In the genomic region with DNA sequence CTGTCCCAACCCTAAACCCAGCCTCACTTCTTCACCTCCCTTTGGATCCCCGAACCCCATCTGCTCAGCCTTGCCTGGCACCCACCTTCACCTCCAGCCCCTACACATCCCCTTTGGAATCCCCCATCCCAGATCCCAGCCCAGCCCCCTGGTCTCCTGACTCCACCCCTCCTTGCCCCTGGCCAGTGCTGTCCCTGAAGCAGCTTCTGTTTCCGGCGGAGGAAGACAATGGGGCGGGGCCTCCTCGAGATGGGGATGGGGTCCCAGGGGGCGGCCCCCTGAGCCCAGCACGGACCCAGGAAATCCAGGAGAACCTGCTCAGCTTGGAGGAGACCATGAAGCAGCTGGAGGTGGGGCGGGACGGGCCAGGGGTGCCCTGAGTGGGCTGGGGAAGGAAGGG, we compare ENCODE assay signal across 27 cellular contexts. TPM values are rescaled to one million over a fixed set of nuclear protein-coding genes. Genes with fewer than 3 reads are reported as not detected.
A peak's percentile ranks its signal among the peaks of the same experiment; 100 is the strongest.
DNase-seq lines count a peak whose midpoint lies in the region; ATAC-seq and TF ChIP-seq lines count a peak whose summit lies in the region.
"Had no signal": no experiment of that assay in that cellular context is flagged by ENCODE, and none has a peak within 500 bp of the region (broad histone marks: within the 10 kb centered on the region; RNA-seq: fewer than 3 reads in every experiment).

No MANE protein-coding gene starts in this region.

- H3K27me3 Mint-ChIP-seq in CD8-positive, alpha-beta memory T cell: peaks cover 0 to 2% of the 10 kb centered on the region in 2 donors
- H3K27me3 Mint-ChIP-seq in activated T-helper 2 cell treated with anti-CD3 and anti-CD28 coated beads, Interferon-gamma antibody, Interleukin-2, Interleukin-4, amounts not matched to agents 10 μg/mL and 5 μg/mL and 100 μg/mL, durations not matched to agents 14 hours and 24 hours and 36 hours (ENCODE audit: low read depth): peaks cover 6% of the 10 kb centered on the region
- H3K27me3 Mint-ChIP-seq in naive thymus-derived CD4-positive, alpha-beta T cell: peaks cover 0 to 9% (median 0%) of the 10 kb centered on the region in 5 donors
- H3K27me3 Mint-ChIP-seq in mesothelial cell of epicardium (ENCODE audit: low read depth): peaks cover 23% of the 10 kb centered on the region
- H3K27me3 Mint-ChIP-seq: stimulated activated memory B cell treated with anti-CD40 and anti-IgM and Interleukin-4, amounts not matched to agents 10 μg/mL and 1 μg/mL and 100 μg/mL, for 72 hours had no signal

- H3K4me3 Mint-ChIP-seq in CD8-positive, alpha-beta memory T cell: peak overlapping the region in 1 of 7 donors; percentile 56
- no peak overlapping the region for H3K4me3 Mint-ChIP-seq in activated T-helper 2 cell treated with anti-CD3 and anti-CD28 coated beads, Interferon-gamma antibody, Interleukin-2, Interleukin-4, amounts not matched to agents 10 μg/mL and 5 μg/mL and 100 μg/mL, durations not matched to agents 14 hours and 24 hours and 36 hours (ENCODE audit: low read depth)
- H3K4me3 Mint-ChIP-seq in naive thymus-derived CD4-positive, alpha-beta T cell: peak overlapping the region in 2 of 10 donors; percentile 32 to 48
- H3K4me3 Mint-ChIP-seq in mesothelial cell of epicardium: no peak overlapping the region
- H3K4me3 Mint-ChIP-seq: activated CD4-positive, alpha-beta memory T cell treated with anti-CD3 and anti-CD28 coated beads, Interleukin-2, amount 10 ng/mL, durations not matched to agents 7 days and 5 days; stimulated activated memory B cell treated with anti-CD40 and anti-IgM and Interleukin-4, amounts not matched to agents 10 μg/mL and 1 μg/mL and 100 μg/mL, for 72 hours had no signal

- DNase-seq in CD8-positive, alpha-beta memory T cell: no peak
- DNase-seq in H7 (peak; percentile 83), COR-L47 (lab: John Stamatoyannopoulos, UW) (no peak), mesothelial cell of epicardium (ENCODE audit: low spot score in 2 of 2, unreplicated experiment in 2 of 2) (no peak), DMS114 treated with DMSO at 0.1 percent for 48 hours (lab: John Stamatoyannopoulos, UW; ENCODE audit: unreplicated experiment) (no peak)
- DNase-seq in activated T-helper 2 cell treated with anti-CD3 and anti-CD28 coated beads, Interferon-gamma antibody, Interleukin-2, Interleukin-4, amounts not matched to agents 10 μg/mL and 5 μg/mL and 100 μg/mL, durations not matched to agents 14 hours and 24 hours and 36 hours (ENCODE audit: low spot score): no peak
- no peak for DNase-seq in naive thymus-derived CD4-positive, alpha-beta T cell
- DNase-seq: activated CD4-positive, alpha-beta memory T cell treated with anti-CD3 and anti-CD28 coated beads, Interleukin-2, amount 10 ng/mL, durations not matched to agents 7 days and 5 days; activated CD4-positive, CD25-positive, alpha-beta regulatory T cell; activated naive CD4-positive, alpha-beta T cell; head of caudate nucleus; Kasumi-1; kidney; NCI-H146; stimulated activated CD4-positive, alpha-beta T cell treated with anti-CD3 and anti-CD28 coated beads, Interleukin-12 subunit alpha, Interleukin-12 subunit beta, amount 100 ng/mL, for 4 hours; stimulated activated CD4-positive, alpha-beta T cell treated with anti-CD3 and anti-CD28 coated beads, Interleukin-4, amount 100 ng/mL, for 1 hour; T-helper 9 cell had no signal

- H3K27ac ChIP-seq in CD8-positive, alpha-beta memory T cell (ENCODE audit: low read depth, low read length): no peak overlapping the region
- H3K27ac ChIP-seq in naive thymus-derived CD4-positive, alpha-beta T cell (ENCODE audit: low read depth, low read length): no peak overlapping the region
- H3K27ac ChIP-seq: breast epithelium, neutrophil, prostate gland, suprapubic skin had no signal

- CTCF ChIA-PET in CD8-positive, alpha-beta memory T cell (lab: Charles Lee): interaction anchor here (0.9 to 7.6 kb wide), 4 partner anchors 17 to 46 kb away, joined by 3 to 53 read pairs (median 8); partner anchors contain the start of gene RPS19
- CTCF ChIA-PET in naive thymus-derived CD4-positive, alpha-beta T cell (lab: Charles Lee): interaction anchor here (0.6 kb wide), 1 partner anchor 16 kb away, joined by 3 read pairs; no protein-coding TSS in a partner anchor

- TF ChIP-seq CTCF in mesothelial cell of epicardium (IDR thresholded peaks at IDR 0.05; ENCODE audit: unreplicated experiment): no peak

- H3K36me3 Mint-ChIP-seq in CD8-positive, alpha-beta memory T cell: peaks cover 8 to 69% (median 20%) of the 10 kb centered on the region in 3 donors
- peaks cover 72% of the 10 kb centered on the region for H3K36me3 Mint-ChIP-seq in activated T-helper 2 cell treated with anti-CD3 and anti-CD28 coated beads, Interferon-gamma antibody, Interleukin-2, Interleukin-4, amounts not matched to agents 10 μg/mL and 5 μg/mL and 100 μg/mL, durations not matched to agents 14 hours and 24 hours and 36 hours (ENCODE audit: low read depth)
- peaks cover 0 to 50% (median 13%) of the 10 kb centered on the region in 5 donors for H3K36me3 Mint-ChIP-seq in naive thymus-derived CD4-positive, alpha-beta T cell
- peaks cover 23% of the 10 kb centered on the region for H3K36me3 Mint-ChIP-seq in mesothelial cell of epicardium

- H3K27ac Mint-ChIP-seq in CD8-positive, alpha-beta memory T cell: peak overlapping the region in 6 of 8 donors; percentile 9 to 56 (median 30)
- peak overlapping the region; percentile 31 for H3K27ac Mint-ChIP-seq in activated T-helper 2 cell treated with anti-CD3 and anti-CD28 coated beads, Interferon-gamma antibody, Interleukin-2, Interleukin-4, amounts not matched to agents 10 μg/mL and 5 μg/mL and 100 μg/mL, durations not matched to agents 14 hours and 24 hours and 36 hours
- H3K27ac Mint-ChIP-seq in naive thymus-derived CD4-positive, alpha-beta T cell: peak overlapping the region in 6 of 9 donors; percentile 51 to 85 (median 71)
- no peak overlapping the region for H3K27ac Mint-ChIP-seq in mesothelial cell of epicardium
- H3K27ac Mint-ChIP-seq: activated CD4-positive, alpha-beta memory T cell treated with anti-CD3 and anti-CD28 coated beads, Interleukin-2, amount 10 ng/mL, durations not matched to agents 7 days and 5 days; stimulated activated memory B cell treated with anti-CD40 and anti-IgM and Interleukin-4, amounts not matched to agents 10 μg/mL and 1 μg/mL and 100 μg/mL, for 72 hours had no signal

- POLR2A ChIA-PET in CD8-positive, alpha-beta memory T cell (lab: Charles Lee): interaction anchor here (0.9 to 4.7 kb wide), 3 partner anchors 16 to 36 kb away, joined by 3 to 36 read pairs (median 8); no protein-coding TSS in a partner anchor
- POLR2A ChIA-PET in naive thymus-derived CD4-positive, alpha-beta T cell (lab: Charles Lee): interaction anchor here (1.0 to 15.6 kb wide), 6 partner anchors 9 to 35 kb away, joined by 3 to 348 read pairs (median 6); partner anchors contain the start of gene ARHGEF1

- peaks cover 54% of the 10 kb centered on the region for H3K36me3 ChIP-seq in CD8-positive, alpha-beta memory T cell (ENCODE audit: insufficient read depth, low read length)
- H3K36me3 ChIP-seq in H7 (replicated peaks; ENCODE audit: control insufficient read depth, insufficient read depth, low read length): peaks cover 13% of the 10 kb centered on the region
- peaks cover 47 to 75% (median 54%) of the 10 kb centered on the region in 3 experiments for H3K36me3 ChIP-seq in naive thymus-derived CD4-positive, alpha-beta T cell (ENCODE audit: control insufficient read depth in 2 of 3, insufficient read depth in 3 of 3, low read length in 3 of 3)

- intact Hi-C loops in activated T-helper 2 cell treated with anti-CD3 and anti-CD28 coated beads, Interferon-gamma antibody, Interleukin-2, Interleukin-4, amounts not matched to agents 10 μg/mL and 5 μg/mL and 100 μg/mL, durations not matched to agents 14 hours and 24 hours and 36 hours (cut with micrococcal nuclease): no loop called here
- intact Hi-C loops in naive thymus-derived CD4-positive, alpha-beta T cell (cut with micrococcal nuclease): no loop called here

- H3K4me1 ChIP-seq in CD8-positive, alpha-beta memory T cell (ENCODE audit: insufficient read depth, low read length): peaks cover 19% of the 10 kb centered on the region
- H3K4me1 ChIP-seq in naive thymus-derived CD4-positive, alpha-beta T cell (ENCODE audit: control insufficient read depth in 2 of 2, insufficient read depth in 2 of 2, low read length in 2 of 2): peaks cover 0 to 26% of the 10 kb centered on the region in 2 donors
- H3K4me1 ChIP-seq: breast epithelium, suprapubic skin had no signal

- ATAC-seq in naive thymus-derived CD4-positive, alpha-beta T cell: no peak
- ATAC-seq: sciatic nerve; stimulated activated memory B cell treated with anti-CD40 and anti-IgM and Interleukin-4, amounts not matched to agents 10 μg/mL and 1 μg/mL and 100 μg/mL, for 72 hours had no signal

- no peaks in the 10 kb centered on the region for H3K27me3 ChIP-seq in CD8-positive, alpha-beta memory T cell (ENCODE audit: insufficient read depth, low read length, poor library complexity, severe bottlenecking)
- peaks cover 22% of the 10 kb centered on the region for H3K27me3 ChIP-seq in H7 (ENCODE audit: control insufficient read depth, insufficient read depth, low read length)
- no peaks in the 10 kb centered on the region for H3K27me3 ChIP-seq in naive thymus-derived CD4-positive, alpha-beta T cell (ENCODE audit: control insufficient read depth in 2 of 2, insufficient read depth in 2 of 2, low read length in 2 of 2)

- no peaks in the 10 kb centered on the region for H3K9me3 ChIP-seq in CD8-positive, alpha-beta memory T cell (ENCODE audit: low read length)
- no peaks in the 10 kb centered on the region for H3K9me3 ChIP-seq in naive thymus-derived CD4-positive, alpha-beta T cell (ENCODE audit: control insufficient read depth in 2 of 3, low read length in 3 of 3)
- H3K9me3 ChIP-seq: breast epithelium, neutrophil, prostate gland, suprapubic skin had no signal

- no peaks in the 10 kb centered on the region for H3K9me3 Mint-ChIP-seq in CD8-positive, alpha-beta memory T cell
- no peaks in the 10 kb centered on the region for H3K9me3 Mint-ChIP-seq in activated T-helper 2 cell treated with anti-CD3 and anti-CD28 coated beads, Interferon-gamma antibody, Interleukin-2, Interleukin-4, amounts not matched to agents 10 μg/mL and 5 μg/mL and 100 μg/mL, durations not matched to agents 14 hours and 24 hours and 36 hours
- H3K9me3 Mint-ChIP-seq in naive thymus-derived CD4-positive, alpha-beta T cell: peaks cover 0 to 4% (median 0%) of the 10 kb centered on the region in 11 donors
- no peaks in the 10 kb centered on the region for H3K9me3 Mint-ChIP-seq in mesothelial cell of epicardium
- H3K9me3 Mint-ChIP-seq: activated CD4-positive, alpha-beta memory T cell treated with anti-CD3 and anti-CD28 coated beads, Interleukin-2, amount 10 ng/mL, durations not matched to agents 7 days and 5 days; stimulated activated memory B cell treated with anti-CD40 and anti-IgM and Interleukin-4, amounts not matched to agents 10 μg/mL and 1 μg/mL and 100 μg/mL, for 72 hours had no signal

- H3K4me3 ChIP-seq in CD8-positive, alpha-beta memory T cell (ENCODE audit: low read length): no peak overlapping the region
- H3K4me3 ChIP-seq in H7 (ENCODE audit: insufficient read depth, low read depth, low read length): no peak overlapping the region
- H3K4me3 ChIP-seq in naive thymus-derived CD4-positive, alpha-beta T cell (ENCODE audit: low read length): no peak overlapping the region
- H3K4me3 ChIP-seq: breast epithelium, prostate gland, suprapubic skin had no signal

- peaks cover 39 to 73% (median 40%) of the 10 kb centered on the region in 3 donors for H3K4me1 Mint-ChIP-seq in CD8-positive, alpha-beta memory T cell
- H3K4me1 Mint-ChIP-seq in activated T-helper 2 cell treated with anti-CD3 and anti-CD28 coated beads, Interferon-gamma antibody, Interleukin-2, Interleukin-4, amounts not matched to agents 10 μg/mL and 5 μg/mL and 100 μg/mL, durations not matched to agents 14 hours and 24 hours and 36 hours (ENCODE audit: low read depth): peaks cover 6% of the 10 kb centered on the region
- H3K4me1 Mint-ChIP-seq in naive thymus-derived CD4-positive, alpha-beta T cell: peaks cover 26 to 54% (median 46%) of the 10 kb centered on the region in 7 donors
- no peaks in the 10 kb centered on the region for H3K4me1 Mint-ChIP-seq in mesothelial cell of epicardium

RNA-seq across cellular contexts. Expression of gene ERFL, which starts 22.0 kb away (rescaled TPM):
- total RNA-seq in CD8-positive, alpha-beta memory T cell: 1 to 10 TPM; 1.3 to 1.4 TPM
- not detected for polyA plus RNA-seq in CD8-positive, alpha-beta memory T cell
- total RNA-seq in H7 (2014; rRNA removed; shearing (Covaris generic)): 0.15 TPM in 1 of 2 replicates, not detected in the other
- total RNA-seq in activated T-helper 2 cell treated with anti-CD3 and anti-CD28 coated beads, Interferon-gamma antibody, Interleukin-2, Interleukin-4, amounts not matched to agents 10 μg/mL and 5 μg/mL and 100 μg/mL, durations not matched to agents 14 hours and 24 hours and 36 hours: 2.1 and 2.3 TPM in 2 replicates
- total RNA-seq in naive thymus-derived CD4-positive, alpha-beta T cell: 10 to 100 TPM in 2 of 5 experiments, 1 to 10 TPM in 3; 3.0 to 15.0 (median 8.0) TPM
- not detected for polyA plus RNA-seq in naive thymus-derived CD4-positive, alpha-beta T cell
- total RNA-seq in mesothelial cell of epicardium: 0.49 to 0.67 TPM (median 0.59 TPM) in 3 replicates
- total RNA-seq: epithelial cell of proximal tubule, H4, NCI-H460, urinary bladder had no signal

RNA-seq across cellular contexts. Expression of gene ARHGEF1, which starts 23.3 kb away (rescaled TPM):
- total RNA-seq in CD8-positive, alpha-beta memory T cell: 100 to 1,000 TPM; 295 to 312 TPM
- 350 TPM for polyA plus RNA-seq in CD8-positive, alpha-beta memory T cell
- total RNA-seq in H7 (2014; rRNA removed; shearing (Covaris generic)): 34.3 and 40.7 TPM in 2 replicates
- 340 and 353 TPM in 2 replicates for total RNA-seq in activated T-helper 2 cell treated with anti-CD3 and anti-CD28 coated beads, Interferon-gamma antibody, Interleukin-2, Interleukin-4, amounts not matched to agents 10 μg/mL and 5 μg/mL and 100 μg/mL, durations not matched to agents 14 hours and 24 hours and 36 hours
- 1,000 to 10,000 TPM in 4 of 5 experiments, 100 to 1,000 TPM in 1; 662 to 1,236 (median 1,141) TPM for total RNA-seq in naive thymus-derived CD4-positive, alpha-beta T cell
- 100 to 1,000 TPM; 184 to 367 TPM for polyA plus RNA-seq in naive thymus-derived CD4-positive, alpha-beta T cell
- total RNA-seq in mesothelial cell of epicardium: 78.8 to 83.9 TPM (median 82.4 TPM) in 3 replicates

RNA-seq across cellular contexts. Expression of gene CD79A, which starts 29.2 kb away (rescaled TPM):
- 1 to 10 TPM; 1.3 to 2.2 TPM for total RNA-seq in CD8-positive, alpha-beta memory T cell
- polyA plus RNA-seq in CD8-positive, alpha-beta memory T cell: 9.4 TPM
- total RNA-seq in H7 (2014; rRNA removed; shearing (Covaris generic)): 0.55 TPM in 1 of 2 replicates, not detected in the other
- 0.67 and 0.84 TPM in 2 replicates for total RNA-seq in activated T-helper 2 cell treated with anti-CD3 and anti-CD28 coated beads, Interferon-gamma antibody, Interleukin-2, Interleukin-4, amounts not matched to agents 10 μg/mL and 5 μg/mL and 100 μg/mL, durations not matched to agents 14 hours and 24 hours and 36 hours
- 10 to 100 TPM in 1 of 5 experiments, 1 to 10 TPM in 4; 2.6 to 27.9 (median 2.8) TPM for total RNA-seq in naive thymus-derived CD4-positive, alpha-beta T cell
- 10 to 100 TPM in 1 of 2 donors, 1 to 10 TPM in 1; 9.6 to 16.8 TPM for polyA plus RNA-seq in naive thymus-derived CD4-positive, alpha-beta T cell
- 0.43 to 0.62 TPM (median 0.58 TPM) in 3 replicates for total RNA-seq in mesothelial cell of epicardium
- total RNA-seq: epithelial cell of proximal tubule, H4, NCI-H460 had no signal

RNA-seq across cellular contexts. Expression of gene RPS19, which starts 46.2 kb away (rescaled TPM):
- total RNA-seq in CD8-positive, alpha-beta memory T cell: 1,000 to 10,000 TPM; 3,036 to 3,142 TPM
- 6,195 TPM for polyA plus RNA-seq in CD8-positive, alpha-beta memory T cell
- 2,022 and 3,019 TPM in 2 replicates for total RNA-seq in H7 (2014; rRNA removed; shearing (Covaris generic))
- total RNA-seq in activated T-helper 2 cell treated with anti-CD3 and anti-CD28 coated beads, Interferon-gamma antibody, Interleukin-2, Interleukin-4, amounts not matched to agents 10 μg/mL and 5 μg/mL and 100 μg/mL, durations not matched to agents 14 hours and 24 hours and 36 hours: 2,928 and 2,943 TPM in 2 replicates
- 1,000 to 10,000 TPM; 2,739 to 3,712 (median 3,396) TPM for total RNA-seq in naive thymus-derived CD4-positive, alpha-beta T cell
- 1,000 to 10,000 TPM; 6,645 to 7,822 TPM for polyA plus RNA-seq in naive thymus-derived CD4-positive, alpha-beta T cell
- 2,197 to 2,288 TPM (median 2,263 TPM) in 3 replicates for total RNA-seq in mesothelial cell of epicardium

RNA-seq across cellular contexts. Expression of gene RABAC1, which starts 52.9 kb away (rescaled TPM):
- 10 to 100 TPM; 74.7 to 83.3 TPM for total RNA-seq in CD8-positive, alpha-beta memory T cell
- 220 TPM for polyA plus RNA-seq in CD8-positive, alpha-beta memory T cell
- 140 and 163 TPM in 2 replicates for total RNA-seq in H7 (2014; rRNA removed; shearing (Covaris generic))
- total RNA-seq in activated T-helper 2 cell treated with anti-CD3 and anti-CD28 coated beads, Interferon-gamma antibody, Interleukin-2, Interleukin-4, amounts not matched to agents 10 μg/mL and 5 μg/mL and 100 μg/mL, durations not matched to agents 14 hours and 24 hours and 36 hours: 54.0 and 57.6 TPM in 2 replicates
- 10 to 100 TPM; 70.4 to 90.9 (median 78.1) TPM for total RNA-seq in naive thymus-derived CD4-positive, alpha-beta T cell
- 100 to 1,000 TPM; 171 to 187 TPM for polyA plus RNA-seq in naive thymus-derived CD4-positive, alpha-beta T cell
- total RNA-seq in mesothelial cell of epicardium: 99.7 to 104 TPM (median 102 TPM) in 3 replicates
